2 cellular contexts compared by ENCODE assay signal in the genomic region with DNA sequence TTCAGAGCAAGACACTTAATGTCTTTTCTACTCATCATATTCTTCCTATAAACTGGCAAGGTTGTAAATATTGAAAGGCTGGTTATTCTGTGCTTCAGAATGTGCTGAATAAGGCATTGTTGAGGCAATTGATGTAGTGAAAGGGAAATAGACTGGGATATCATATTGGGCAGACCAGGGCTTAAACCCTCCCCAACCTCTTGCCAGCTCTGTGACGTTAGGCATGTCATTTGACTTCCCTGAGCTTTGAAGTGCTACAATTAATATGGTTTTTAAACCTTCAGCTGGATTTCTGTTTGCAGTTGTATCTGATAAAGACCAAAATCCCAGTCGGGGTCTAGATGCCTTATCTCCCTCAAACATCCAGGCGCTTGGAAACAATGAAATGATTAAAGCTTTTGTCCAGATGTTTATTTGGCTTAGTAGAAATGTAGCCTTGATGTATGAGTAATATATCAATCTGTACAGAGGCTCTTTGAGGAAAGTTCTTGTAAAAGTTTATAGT.
TF ChIP-seq lines count a peak whose summit lies in the region.

No MANE protein-coding gene starts in this region.

TF ChIP-seq in H1, 55 proteins besides CTCF, POLR2A, EP300 and RAD21 (continued from another document):
- no peak for TF ChIP-seq EGR1 (IDR thresholded peaks at IDR 0.05; ENCODE audit: borderline replicate concordance, low read depth, low read length)

TF ChIP-seq in WTC11, 78 proteins besides CTCF, POLR2A, EP300 and RAD21:
- TF ChIP-seq, protein P1, sequence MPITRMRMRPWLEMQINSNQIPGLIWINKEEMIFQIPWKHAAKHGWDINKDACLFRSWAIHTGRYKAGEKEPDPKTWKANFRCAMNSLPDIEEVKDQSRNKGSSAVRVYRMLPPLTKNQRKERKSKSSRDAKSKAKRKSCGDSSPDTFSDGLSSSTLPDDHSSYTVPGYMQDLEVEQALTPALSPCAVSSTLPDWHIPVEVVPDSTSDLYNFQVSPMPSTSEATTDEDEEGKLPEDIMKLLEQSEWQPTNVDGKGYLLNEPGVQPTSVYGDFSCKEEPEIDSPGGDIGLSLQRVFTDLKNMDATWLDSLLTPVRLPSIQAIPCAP (CRISPR knock-in tag; IDR thresholded peaks at IDR 0.05): no peak
- TF ChIP-seq JAZF1 (CRISPR knock-in tag; IDR thresholded peaks at IDR 0.05) (no peak), TCF7 (CRISPR knock-in tag; IDR thresholded peaks at IDR 0.05; ENCODE audit: low read depth) (no peak), MXD4 (CRISPR knock-in tag; IDR thresholded peaks at IDR 0.05; ENCODE audit: borderline replicate concordance) (no peak), GRHL2 (CRISPR knock-in tag; IDR thresholded peaks at IDR 0.05; ENCODE audit: insufficient replicate concordance, severe bottlenecking) (no peak), TEAD1 (CRISPR knock-in tag; IDR thresholded peaks at IDR 0.05) (no peak), ZNF263 (CRISPR knock-in tag; IDR thresholded peaks at IDR 0.05; ENCODE audit: low read depth) (no peak)
- TF ChIP-seq, protein P2, sequence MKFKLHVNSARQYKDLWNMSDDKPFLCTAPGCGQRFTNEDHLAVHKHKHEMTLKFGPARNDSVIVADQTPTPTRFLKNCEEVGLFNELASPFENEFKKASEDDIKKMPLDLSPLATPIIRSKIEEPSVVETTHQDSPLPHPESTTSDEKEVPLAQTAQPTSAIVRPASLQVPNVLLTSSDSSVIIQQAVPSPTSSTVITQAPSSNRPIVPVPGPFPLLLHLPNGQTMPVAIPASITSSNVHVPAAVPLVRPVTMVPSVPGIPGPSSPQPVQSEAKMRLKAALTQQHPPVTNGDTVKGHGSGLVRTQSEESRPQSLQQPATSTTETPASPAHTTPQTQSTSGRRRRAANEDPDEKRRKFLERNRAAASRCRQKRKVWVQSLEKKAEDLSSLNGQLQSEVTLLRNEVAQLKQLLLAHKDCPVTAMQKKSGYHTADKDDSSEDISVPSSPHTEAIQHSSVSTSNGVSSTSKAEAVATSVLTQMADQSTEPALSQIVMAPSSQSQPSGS (CRISPR knock-in tag; IDR thresholded peaks at IDR 0.05; ENCODE audit: borderline replicate concordance, low read depth): no peak
- TF ChIP-seq, protein P3, sequence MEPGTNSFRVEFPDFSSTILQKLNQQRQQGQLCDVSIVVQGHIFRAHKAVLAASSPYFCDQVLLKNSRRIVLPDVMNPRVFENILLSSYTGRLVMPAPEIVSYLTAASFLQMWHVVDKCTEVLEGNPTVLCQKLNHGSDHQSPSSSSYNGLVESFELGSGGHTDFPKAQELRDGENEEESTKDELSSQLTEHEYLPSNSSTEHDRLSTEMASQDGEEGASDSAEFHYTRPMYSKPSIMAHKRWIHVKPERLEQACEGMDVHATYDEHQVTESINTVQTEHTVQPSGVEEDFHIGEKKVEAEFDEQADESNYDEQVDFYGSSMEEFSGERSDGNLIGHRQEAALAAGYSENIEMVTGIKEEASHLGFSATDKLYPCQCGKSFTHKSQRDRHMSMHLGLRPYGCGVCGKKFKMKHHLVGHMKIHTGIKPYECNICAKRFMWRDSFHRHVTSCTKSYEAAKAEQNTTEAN (CRISPR knock-in tag; IDR thresholded peaks at IDR 0.05): no peak
- TF ChIP-seq, protein P4, sequence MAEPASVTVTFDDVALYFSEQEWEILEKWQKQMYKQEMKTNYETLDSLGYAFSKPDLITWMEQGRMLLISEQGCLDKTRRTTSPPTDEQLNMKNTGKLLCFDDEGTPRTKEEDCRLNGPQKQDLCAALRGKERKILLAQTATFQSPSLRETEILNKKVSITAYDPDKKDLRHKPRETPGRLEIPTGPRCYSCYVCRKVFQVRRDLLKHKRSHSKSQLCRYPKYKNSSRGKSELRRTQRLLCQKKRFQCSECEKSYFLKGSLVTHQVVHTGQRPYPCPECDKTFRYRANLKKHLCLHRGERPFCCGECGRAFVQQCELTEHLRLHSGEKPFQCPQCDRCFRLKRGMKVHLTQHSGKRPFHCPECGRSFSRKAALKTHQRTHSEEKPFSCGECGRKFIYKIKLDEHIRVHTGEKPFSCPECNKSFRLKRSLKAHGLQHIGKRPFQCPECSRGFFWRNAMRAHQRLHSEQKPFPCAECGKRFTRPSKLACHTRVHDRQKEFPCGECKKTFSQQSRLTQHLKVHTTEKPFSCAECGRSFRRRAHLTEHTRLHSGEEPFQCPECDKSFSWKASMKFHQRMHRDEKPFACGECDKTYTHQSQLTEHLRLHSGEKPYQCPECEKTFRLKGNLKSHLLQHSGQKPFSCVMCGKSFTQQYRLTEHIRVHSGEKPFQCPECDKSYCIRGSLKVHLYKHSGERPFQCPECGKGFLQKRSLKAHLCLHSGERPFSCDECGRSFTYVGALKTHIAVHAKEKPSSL (CRISPR knock-in tag; conservative IDR thresholded peaks at IDR 0.05): no peak
- TF ChIP-seq, protein P5, sequence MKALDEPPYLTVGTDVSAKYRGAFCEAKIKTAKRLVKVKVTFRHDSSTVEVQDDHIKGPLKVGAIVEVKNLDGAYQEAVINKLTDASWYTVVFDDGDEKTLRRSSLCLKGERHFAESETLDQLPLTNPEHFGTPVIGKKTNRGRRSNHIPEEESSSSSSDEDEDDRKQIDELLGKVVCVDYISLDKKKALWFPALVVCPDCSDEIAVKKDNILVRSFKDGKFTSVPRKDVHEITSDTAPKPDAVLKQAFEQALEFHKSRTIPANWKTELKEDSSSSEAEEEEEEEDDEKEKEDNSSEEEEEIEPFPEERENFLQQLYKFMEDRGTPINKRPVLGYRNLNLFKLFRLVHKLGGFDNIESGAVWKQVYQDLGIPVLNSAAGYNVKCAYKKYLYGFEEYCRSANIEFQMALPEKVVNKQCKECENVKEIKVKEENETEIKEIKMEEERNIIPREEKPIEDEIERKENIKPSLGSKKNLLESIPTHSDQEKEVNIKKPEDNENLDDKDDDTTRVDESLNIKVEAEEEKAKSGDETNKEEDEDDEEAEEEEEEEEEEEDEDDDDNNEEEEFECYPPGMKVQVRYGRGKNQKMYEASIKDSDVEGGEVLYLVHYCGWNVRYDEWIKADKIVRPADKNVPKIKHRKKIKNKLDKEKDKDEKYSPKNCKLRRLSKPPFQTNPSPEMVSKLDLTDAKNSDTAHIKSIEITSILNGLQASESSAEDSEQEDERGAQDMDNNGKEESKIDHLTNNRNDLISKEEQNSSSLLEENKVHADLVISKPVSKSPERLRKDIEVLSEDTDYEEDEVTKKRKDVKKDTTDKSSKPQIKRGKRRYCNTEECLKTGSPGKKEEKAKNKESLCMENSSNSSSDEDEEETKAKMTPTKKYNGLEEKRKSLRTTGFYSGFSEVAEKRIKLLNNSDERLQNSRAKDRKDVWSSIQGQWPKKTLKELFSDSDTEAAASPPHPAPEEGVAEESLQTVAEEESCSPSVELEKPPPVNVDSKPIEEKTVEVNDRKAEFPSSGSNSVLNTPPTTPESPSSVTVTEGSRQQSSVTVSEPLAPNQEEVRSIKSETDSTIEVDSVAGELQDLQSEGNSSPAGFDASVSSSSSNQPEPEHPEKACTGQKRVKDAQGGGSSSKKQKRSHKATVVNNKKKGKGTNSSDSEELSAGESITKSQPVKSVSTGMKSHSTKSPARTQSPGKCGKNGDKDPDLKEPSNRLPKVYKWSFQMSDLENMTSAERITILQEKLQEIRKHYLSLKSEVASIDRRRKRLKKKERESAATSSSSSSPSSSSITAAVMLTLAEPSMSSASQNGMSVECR (CRISPR knock-in tag; IDR thresholded peaks at IDR 0.05; ENCODE audit: borderline replicate concordance): no peak
